29 cellular contexts compared by ENCODE assay signal in genomic region chr19:47580397-47580796, GRCh38. TPM values are rescaled to one million over a fixed set of nuclear protein-coding genes. Genes with fewer than 3 reads are reported as not detected.
"Had no signal": no experiment of that assay in that cellular context is flagged by ENCODE, and none has a peak within 500 bp of the region (broad histone marks: within the 10 kb centered on the region; RNA-seq: fewer than 3 reads in every experiment).

No MANE protein-coding gene starts in this region.

- H2AFZ ChIP-seq: hepatocyte had no signal

- H3K9me3 Mint-ChIP-seq: naive thymus-derived CD8-positive, alpha-beta T cell had no signal

- H3K27ac ChIP-seq: dorsolateral prefrontal cortex, gastrocnemius medialis, heart left ventricle, hepatocyte, left lung, prostate gland, right atrium auricular region, thyroid gland, vagina had no signal

- H3K27me3 Mint-ChIP-seq: stimulated activated naive CD8-positive, alpha-beta T cell treated with anti-CD3 and anti-CD28 coated beads, Interleukin-15, amount 100 ng/mL, for 72 hours had no signal

- DNase-seq: effector CD4-positive, alpha-beta T cell; foreskin fibroblast; gastrocnemius medialis; heart left ventricle; left cardiac atrium; left lung; mesenchymal stem cell; midbrain; naive thymus-derived CD8-positive, alpha-beta T cell; nephron progenitor cell; nucleus accumbens; stimulated activated CD4-positive, alpha-beta T cell treated with anti-CD3 and anti-CD28 coated beads, Interleukin-12 subunit alpha, Interleukin-12 subunit beta, amount 100 ng/mL, for 4 hours; stimulated activated CD4-positive, alpha-beta T cell treated with anti-CD3 and anti-CD28 coated beads, Interleukin-1b, Interleukin-23, amount 100 ng/mL, for 48 hours; stimulated activated CD4-positive, alpha-beta T cell treated with anti-CD3 and anti-CD28 coated beads, Interleukin-4, amount 100 ng/mL, for 1 hour; stimulated activated CD8-positive, alpha-beta memory T cell treated with anti-CD3 and anti-CD28 coated beads, Interleukin-4, amount 100 ng/mL, for 48 hours; stimulated activated naive CD4-positive, alpha-beta T cell; stimulated activated naive CD8-positive, alpha-beta T cell treated with anti-CD3 and anti-CD28 coated beads, Interleukin-15, amount 100 ng/mL, for 72 hours; thyroid gland; trophoblast cell had no signal

- H3K4me1 ChIP-seq: gastrocnemius medialis, heart left ventricle, left lung, prostate gland, right atrium auricular region had no signal

- H3K27me3 ChIP-seq: dorsolateral prefrontal cortex, gastrocnemius medialis, heart left ventricle, hepatocyte, left lung, right atrium auricular region, thyroid gland, vagina had no signal

- H3K4me3 ChIP-seq: dorsolateral prefrontal cortex, gastrocnemius medialis, heart left ventricle, hepatocyte, left lung, prostate gland, right atrium auricular region, smooth muscle cell, thyroid gland, vagina had no signal

- ATAC-seq: gastrocnemius medialis; heart left ventricle; left cardiac atrium; naive thymus-derived CD8-positive, alpha-beta T cell; sciatic nerve; stimulated activated naive CD8-positive, alpha-beta T cell treated with anti-CD3 and anti-CD28 coated beads, Interleukin-15, amount 100 ng/mL, for 72 hours had no signal

- H3K9me3 ChIP-seq: gastrocnemius medialis, heart left ventricle, prostate gland, right atrium auricular region, thyroid gland, vagina had no signal

- H3K36me3 Mint-ChIP-seq: naive thymus-derived CD8-positive, alpha-beta T cell had no signal

- H3K79me2 ChIP-seq: hepatocyte had no signal

- H3K27ac Mint-ChIP-seq: nephron progenitor cell; stimulated activated naive CD8-positive, alpha-beta T cell treated with anti-CD3 and anti-CD28 coated beads, Interleukin-15, amount 100 ng/mL, for 72 hours had no signal

- H3K4me3 Mint-ChIP-seq: nephron progenitor cell; stimulated activated naive CD8-positive, alpha-beta T cell treated with anti-CD3 and anti-CD28 coated beads, Interleukin-15, amount 100 ng/mL, for 72 hours had no signal

- H3K4me1 Mint-ChIP-seq: nephron progenitor cell had no signal

- H3K36me3 ChIP-seq: gastrocnemius medialis, heart left ventricle, left lung, prostate gland, right atrium auricular region, thyroid gland, vagina had no signal

- H3K4me2 ChIP-seq: hepatocyte, smooth muscle cell had no signal

RNA-seq across cellular contexts. Expression of gene ZNF541, which starts 7.4 kb away (rescaled TPM):
- total RNA-seq: gastrocnemius medialis, glomerular endothelial cell, kidney epithelial cell, osteocyte, smooth muscle cell, vagina had no signal
- polyA plus RNA-seq: smooth muscle cell had no signal
